In the genomic region with DNA sequence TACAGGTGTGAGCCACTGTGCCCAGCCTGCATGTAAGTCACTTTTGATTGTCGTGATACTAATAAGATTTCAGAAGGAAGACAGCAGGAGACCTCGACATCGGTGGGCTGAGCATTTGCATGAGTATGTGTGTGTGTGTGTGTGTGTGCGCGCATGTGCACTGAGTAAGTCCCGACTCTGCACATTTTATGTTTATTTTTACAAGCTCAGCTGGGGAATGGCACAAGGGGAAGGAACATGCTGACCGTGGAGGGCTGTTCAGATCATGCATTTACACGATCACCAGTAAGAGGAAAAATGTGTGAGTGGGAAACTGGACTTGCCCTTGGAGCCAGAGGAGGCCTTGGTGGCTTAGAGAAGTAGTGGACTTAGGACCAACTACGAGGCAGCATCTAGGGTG, we compare ENCODE assay signal across 21 cellular contexts. TPM values are rescaled to one million over a fixed set of nuclear protein-coding genes. Genes with fewer than 3 reads are reported as not detected.
DNase-seq lines count a peak whose midpoint lies in the region; ATAC-seq lines count a peak whose summit lies in the region.
"Had no signal": no experiment of that assay in that cellular context is flagged by ENCODE, and none has a peak within 500 bp of the region (broad histone marks: within the 10 kb centered on the region; RNA-seq: fewer than 3 reads in every experiment).

No MANE protein-coding gene starts in this region.

- H3K36me3 ChIP-seq in MG63: no peaks in the 10 kb centered on the region
- H3K36me3 ChIP-seq: upper lobe of right lung had no signal

- H3K9me3 Mint-ChIP-seq in stimulated activated naive CD8-positive, alpha-beta T cell treated with anti-CD3 and anti-CD28 coated beads, Interleukin-15, Interleukin-2, amounts not matched to agents 100 ng/mL and 50 ng/mL, for 24 hours: no peaks in the 10 kb centered on the region
- H3K9me3 Mint-ChIP-seq in activated naive CD8-positive, alpha-beta T cell treated with anti-CD3 and anti-CD28 coated beads, Interleukin-2, amount 10 ng/mL, durations not matched to agents 7 days and 5 days: peaks cover 3% of the 10 kb centered on the region

- H3K27me3 ChIP-seq in MG63: no peaks in the 10 kb centered on the region
- H3K27me3 ChIP-seq: upper lobe of right lung had no signal

- no peak for DNase-seq in stimulated activated naive CD8-positive, alpha-beta T cell treated with anti-CD3 and anti-CD28 coated beads, Interleukin-15, Interleukin-2, amounts not matched to agents 100 U/mL and 50 U/mL, for 24 hours
- no peak for DNase-seq in activated naive CD8-positive, alpha-beta T cell treated with anti-CD3 and anti-CD28 coated beads, Interleukin-2, amount 10 ng/mL, durations not matched to agents 7 days and 5 days
- DNase-seq in left ventricle myocardium superior (no peak), SHP77 (lab: John Stamatoyannopoulos, UW) (no peak), MG63 (no peak)
- DNase-seq: activated CD4-positive, alpha-beta T cell treated with anti-CD3 and anti-CD28 coated beads for 4 hours; DMS79 treated with DMSO at 0.1 percent for 48 hours; effector memory CD4-positive, alpha-beta T cell; MM.1S; NCI-H1436; NCI-H2171; NCI-H69; stimulated activated CD4-positive, alpha-beta T cell treated with anti-CD3 and anti-CD28 coated beads, Interleukin-2, amount 100 ng/mL, for 48 hours; upper lobe of right lung had no signal

- no peaks in the 10 kb centered on the region for H3K9me3 ChIP-seq in MG63
- H3K9me3 ChIP-seq: upper lobe of right lung had no signal

- H3K4me3 Mint-ChIP-seq in stimulated activated naive CD8-positive, alpha-beta T cell treated with anti-CD3 and anti-CD28 coated beads, Interleukin-15, Interleukin-2, amounts not matched to agents 100 ng/mL and 50 ng/mL, for 24 hours: no peak overlapping the region
- H3K4me3 Mint-ChIP-seq in activated naive CD8-positive, alpha-beta T cell treated with anti-CD3 and anti-CD28 coated beads, Interleukin-2, amount 10 ng/mL, durations not matched to agents 7 days and 5 days: no peak overlapping the region

- intact Hi-C loops in left ventricle myocardium superior (cut with micrococcal nuclease): no loop called here

- H3K36me3 Mint-ChIP-seq in stimulated activated naive CD8-positive, alpha-beta T cell treated with anti-CD3 and anti-CD28 coated beads, Interleukin-15, Interleukin-2, amounts not matched to agents 100 ng/mL and 50 ng/mL, for 24 hours (ENCODE audit: low read depth): peaks cover 91% of the 10 kb centered on the region
- peaks cover 61% of the 10 kb centered on the region for H3K36me3 Mint-ChIP-seq in activated naive CD8-positive, alpha-beta T cell treated with anti-CD3 and anti-CD28 coated beads, Interleukin-2, amount 10 ng/mL, durations not matched to agents 7 days and 5 days

- POLR2A ChIA-PET in activated naive CD8-positive, alpha-beta T cell treated with anti-CD3 and anti-CD28 coated beads, Interleukin-2, amount 10 ng/mL, durations not matched to agents 7 days and 5 days (lab: Charles Lee): no interaction called here

- peaks cover 56% of the 10 kb centered on the region for H3K4me1 Mint-ChIP-seq in stimulated activated naive CD8-positive, alpha-beta T cell treated with anti-CD3 and anti-CD28 coated beads, Interleukin-15, Interleukin-2, amounts not matched to agents 100 ng/mL and 50 ng/mL, for 24 hours (ENCODE audit: low read depth)
- peaks cover 41% of the 10 kb centered on the region for H3K4me1 Mint-ChIP-seq in activated naive CD8-positive, alpha-beta T cell treated with anti-CD3 and anti-CD28 coated beads, Interleukin-2, amount 10 ng/mL, durations not matched to agents 7 days and 5 days

- peak overlapping the region; percentile 70 for H3K27ac Mint-ChIP-seq in stimulated activated naive CD8-positive, alpha-beta T cell treated with anti-CD3 and anti-CD28 coated beads, Interleukin-15, Interleukin-2, amounts not matched to agents 100 ng/mL and 50 ng/mL, for 24 hours
- H3K27ac Mint-ChIP-seq in activated naive CD8-positive, alpha-beta T cell treated with anti-CD3 and anti-CD28 coated beads, Interleukin-2, amount 10 ng/mL, durations not matched to agents 7 days and 5 days: peak overlapping the region; percentile 63
- H3K27ac Mint-ChIP-seq: progenitor cell of endocrine pancreas had no signal

- H3K4me3 ChIP-seq in MG63: no peak overlapping the region
- H3K4me3 ChIP-seq: skin epidermis, upper lobe of right lung had no signal

- ATAC-seq in stimulated activated naive CD8-positive, alpha-beta T cell treated with anti-CD3 and anti-CD28 coated beads, Interleukin-15, Interleukin-2, amounts not matched to agents 100 U/mL and 50 U/mL, for 24 hours: no peak
- no peak for ATAC-seq in activated naive CD8-positive, alpha-beta T cell treated with anti-CD3 and anti-CD28 coated beads, Interleukin-2, amount 10 ng/mL, durations not matched to agents 7 days and 5 days (ENCODE audit: low read depth)
- peak; percentile 44 for ATAC-seq in left ventricle myocardium superior
- ATAC-seq in GM21528 (IDR thresholded peaks at IDR 0.05; ENCODE audit: low FRiP score, unreplicated experiment): no peak
- ATAC-seq: esophagus mucosa, left lobe of liver, upper lobe of right lung had no signal

- no peaks in the 10 kb centered on the region for H3K27me3 Mint-ChIP-seq in stimulated activated naive CD8-positive, alpha-beta T cell treated with anti-CD3 and anti-CD28 coated beads, Interleukin-15, Interleukin-2, amounts not matched to agents 100 ng/mL and 50 ng/mL, for 24 hours
- H3K27me3 Mint-ChIP-seq in activated naive CD8-positive, alpha-beta T cell treated with anti-CD3 and anti-CD28 coated beads, Interleukin-2, amount 10 ng/mL, durations not matched to agents 7 days and 5 days: no peaks in the 10 kb centered on the region

RNA-seq across cellular contexts. Expression of a gene that starts 41.4 kb away (rescaled TPM):
- 100 to 1,000 TPM; 184 to 201 TPM for total RNA-seq in activated naive CD8-positive, alpha-beta T cell treated with anti-CD3 and anti-CD28 coated beads, Interleukin-2, amount 10 ng/mL, durations not matched to agents 7 days and 5 days
- total RNA-seq in left ventricle myocardium superior: 1.5 TPM
- not detected in 2 replicates for total RNA-seq in MG63 (2014; rRNA removed; shearing (Covaris generic); ENCODE audit: low replicate concordance)
- total RNA-seq: H1, progenitor cell of endocrine pancreas had no signal

RNA-seq across cellular contexts. Expression of a gene that starts 43.5 kb away (rescaled TPM):
- total RNA-seq in activated naive CD8-positive, alpha-beta T cell treated with anti-CD3 and anti-CD28 coated beads, Interleukin-2, amount 10 ng/mL, durations not matched to agents 7 days and 5 days: 10 to 100 TPM; 20.3 to 21.3 TPM
- total RNA-seq in left ventricle myocardium superior: 7.0 TPM
- total RNA-seq in MG63 (2014; rRNA removed; shearing (Covaris generic); ENCODE audit: low replicate concordance): 15.3 and 23.8 TPM in 2 replicates

Comparison
In these comparisons a context has a peak if more than half of its experiments do, and no peak if none do; other contexts are left out.
1. RNA of a gene that starts 41.4 kb away (total RNA-seq): 184 to 201 TPM in activated naive CD8-positive, alpha-beta T cell treated with anti-CD3 and anti-CD28 coated beads, Interleukin-2, amount 10 ng/mL, durations not matched to agents 7 days and 5 days; 1.5 TPM in left ventricle myocardium superior (single experiment) and not detected in MG63; every median in the first group is over 10 times any median in the second.